ENCODE assay signal across 8 cellular contexts in the genomic region with DNA sequence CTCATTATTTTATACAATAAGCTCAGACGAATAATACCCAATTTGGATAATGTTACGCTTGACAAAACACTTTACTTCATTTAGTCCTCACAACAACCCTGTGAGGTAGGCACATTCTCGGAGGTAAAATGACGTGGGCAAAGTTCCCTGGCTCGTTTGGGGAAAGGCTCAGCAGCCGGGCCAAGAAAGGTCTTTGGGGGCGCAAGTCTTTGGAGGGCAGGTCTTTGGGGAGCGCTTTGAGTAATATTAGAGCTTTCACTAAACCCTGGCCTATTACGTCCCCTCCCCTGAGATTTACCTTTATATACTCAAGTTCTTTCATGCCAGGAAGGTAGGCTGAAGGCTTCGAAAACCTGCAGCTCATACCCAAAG. TPM values are rescaled to one million over a fixed set of nuclear protein-coding genes. Genes with fewer than 3 reads are reported as not detected.
DNase-seq lines count a peak whose midpoint lies in the region; ATAC-seq and TF ChIP-seq lines count a peak whose summit lies in the region.

No MANE protein-coding gene starts in this region.

- ATAC-seq in GM18502 (IDR thresholded peaks at IDR 0.05; ENCODE audit: poor library complexity, unreplicated experiment) = peak; percentile 8
- no peak for ATAC-seq in HG02759 (IDR thresholded peaks at IDR 0.05; ENCODE audit: unreplicated experiment)
- no peak for ATAC-seq in HG03135 (IDR thresholded peaks at IDR 0.05; ENCODE audit: unreplicated experiment)

- H3K9me3 Mint-ChIP-seq in chondrocyte (ENCODE audit: low read depth) = no peaks in the 10 kb centered on the region

- H3K4me3 Mint-ChIP-seq in chondrocyte (ENCODE audit: unreplicated experiment) = peak overlapping the region; percentile 98

- H3K27ac Mint-ChIP-seq in chondrocyte (ENCODE audit: unreplicated experiment) = peak overlapping the region; percentile 100

- peaks cover 72% of the 10 kb centered on the region for H3K4me1 Mint-ChIP-seq in chondrocyte (ENCODE audit: low read depth)

- H3K4me1 ChIP-seq in mononuclear cell (ENCODE audit: insufficient read depth, low read length) = peaks cover 36% of the 10 kb centered on the region

- no peaks in the 10 kb centered on the region for H3K36me3 Mint-ChIP-seq in chondrocyte (ENCODE audit: low read depth)

- DNase-seq in MG63 = no peak
- DNase-seq in chondrocyte (ENCODE audit: low spot score) = no peak
- no peak for DNase-seq in SIG-M5 treated with dmso at 0.1 percent for 504 hours (lab: John Stamatoyannopoulos, UW; ENCODE audit: unreplicated experiment)
- no peak for DNase-seq in SKM-1 treated with dmso at 0.1 percent for 144 hours (lab: John Stamatoyannopoulos, UW; ENCODE audit: unreplicated experiment)

- H3K27me3 Mint-ChIP-seq in chondrocyte (ENCODE audit: low read depth) = no peaks in the 10 kb centered on the region

- no peaks in the 10 kb centered on the region for H3K9me3 ChIP-seq in MG63
- H3K9me3 ChIP-seq in mononuclear cell (ENCODE audit: low read depth, low read length) = no peaks in the 10 kb centered on the region

- no peak for TF ChIP-seq CTCF in chondrocyte (IDR thresholded peaks at IDR 0.05)

- peaks cover 4% of the 10 kb centered on the region for H3K36me3 ChIP-seq in MG63

- H3K4me3 ChIP-seq in MG63 = peak overlapping the region; percentile 66
- H3K4me3 ChIP-seq in mononuclear cell (ENCODE audit: low read length) = peak overlapping the region; percentile 71

- H3K27me3 ChIP-seq in MG63 (no peaks in the 10 kb centered on the region), mononuclear cell (ENCODE audit: insufficient read depth, low read length) (no peaks in the 10 kb centered on the region)

RNA-seq across cellular contexts. Expression of gene RBKS, which starts 0.4 kb away (rescaled TPM):
- 4.6 and 8.3 TPM in 2 replicates for total RNA-seq in MG63 (2014; rRNA removed; shearing (Covaris generic); ENCODE audit: low replicate concordance)
- total RNA-seq in chondrocyte = 0.45 to 1.3 TPM (median 0.49 TPM) in 3 replicates
- 12.1 TPM for total RNA-seq in mononuclear cell

RNA-seq across cellular contexts. Expression of gene BABAM2, which starts 0.8 kb away (rescaled TPM):
- total RNA-seq in MG63 (2014; rRNA removed; shearing (Covaris generic); ENCODE audit: low replicate concordance) = 28.0 and 33.1 TPM in 2 replicates
- total RNA-seq in chondrocyte = 33.0 to 34.0 TPM (median 33.9 TPM) in 3 replicates
- 38.4 TPM for total RNA-seq in mononuclear cell
